12 cellular contexts compared by ENCODE assay signal in the genomic region with DNA sequence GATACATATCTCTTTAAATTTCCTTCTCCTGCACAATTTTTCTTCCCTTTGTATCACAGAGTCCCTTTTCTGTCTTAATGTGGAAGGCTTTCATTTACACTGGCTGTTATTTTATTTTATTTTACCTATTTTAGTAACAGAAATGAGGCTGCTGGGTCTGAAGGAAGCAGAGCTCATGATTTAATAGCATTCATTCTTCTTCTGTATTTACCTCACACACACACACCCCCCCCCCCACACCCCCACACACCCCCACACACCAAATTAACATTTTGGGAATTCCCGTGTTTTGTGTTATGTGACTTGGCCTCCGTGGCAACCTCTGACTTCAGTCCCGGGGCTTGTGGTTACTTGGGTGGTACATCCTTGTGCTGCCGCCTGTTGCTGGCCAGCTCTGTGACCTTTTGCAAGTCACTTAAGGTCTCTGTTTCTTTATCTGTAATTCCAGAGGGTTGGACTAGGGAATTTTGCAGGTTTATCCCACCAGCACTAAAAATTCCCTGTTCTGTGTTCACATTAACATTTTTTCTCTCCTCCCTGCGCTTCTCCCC.
DNase-seq lines count a peak whose midpoint lies in the region; ATAC-seq and TF ChIP-seq lines count a peak whose summit lies in the region.
"Had no signal": no experiment of that assay in that cellular context is flagged by ENCODE, and none has a peak within 500 bp of the region (broad histone marks: within the 10 kb centered on the region; RNA-seq: fewer than 3 reads in every experiment).

No MANE protein-coding gene starts in this region.

- TF ChIP-seq CTCF in activated CD8-positive, alpha-beta T cell treated with anti-CD3 and anti-CD28 coated beads for 36 hours (IDR thresholded peaks at IDR 0.05): no peak
- no peak for TF ChIP-seq CTCF in choroid plexus epithelial cell (conservative IDR thresholded peaks at IDR 0.05; ENCODE audit: low read depth, low read length)

- CTCF ChIA-PET in activated CD8-positive, alpha-beta T cell treated with anti-CD3 and anti-CD28 coated beads for 36 hours (lab: Charles Lee): no interaction called here
- CTCF ChIA-PET in activated CD8-positive, alpha-beta T cell treated with anti-CD3 and anti-CD28 coated beads, Interleukin-2, amount 10 ng/mL, durations not matched to agents 7 days and 5 days (lab: Charles Lee): interaction anchor here (1.6 kb wide), 1 partner anchor 428 kb away, joined by 4 read pairs; no protein-coding TSS in a partner anchor

- H3K4me3 Mint-ChIP-seq in activated CD8-positive, alpha-beta T cell treated with anti-CD3 and anti-CD28 coated beads for 36 hours: no peak overlapping the region
- H3K4me3 Mint-ChIP-seq in activated CD8-positive, alpha-beta T cell treated with anti-CD3 and anti-CD28 coated beads, Interleukin-2, amount 10 ng/mL, durations not matched to agents 7 days and 5 days: no peak overlapping the region

- no peaks in the 10 kb centered on the region for H3K36me3 Mint-ChIP-seq in activated CD8-positive, alpha-beta T cell treated with anti-CD3 and anti-CD28 coated beads for 36 hours (ENCODE audit: low read depth)
- H3K36me3 Mint-ChIP-seq in activated CD8-positive, alpha-beta T cell treated with anti-CD3 and anti-CD28 coated beads, Interleukin-2, amount 10 ng/mL, durations not matched to agents 7 days and 5 days (ENCODE audit: low read depth): no peaks in the 10 kb centered on the region

- peaks cover 11% of the 10 kb centered on the region for H3K27me3 Mint-ChIP-seq in activated CD8-positive, alpha-beta T cell treated with anti-CD3 and anti-CD28 coated beads for 36 hours
- no peaks in the 10 kb centered on the region for H3K27me3 Mint-ChIP-seq in activated CD8-positive, alpha-beta T cell treated with anti-CD3 and anti-CD28 coated beads, Interleukin-2, amount 10 ng/mL, durations not matched to agents 7 days and 5 days (ENCODE audit: low read depth)

- intact Hi-C loops in activated CD8-positive, alpha-beta T cell treated with anti-CD3 and anti-CD28 coated beads for 36 hours (cut with micrococcal nuclease): no loop called here

- peak; percentile 71 for ATAC-seq in activated CD8-positive, alpha-beta T cell treated with anti-CD3 and anti-CD28 coated beads for 36 hours
- no peak for ATAC-seq in activated CD8-positive, alpha-beta T cell treated with anti-CD3 and anti-CD28 coated beads, Interleukin-2, amount 10 ng/mL, durations not matched to agents 7 days and 5 days
- ATAC-seq in GM21367 (IDR thresholded peaks at IDR 0.05; ENCODE audit: unreplicated experiment): no peak
- ATAC-seq in HG02571 (IDR thresholded peaks at IDR 0.05; ENCODE audit: unreplicated experiment): no peak
- ATAC-seq: heart left ventricle had no signal

- peak; percentile 66 for DNase-seq in activated CD8-positive, alpha-beta T cell treated with anti-CD3 and anti-CD28 coated beads for 36 hours
- no peak for DNase-seq in activated CD8-positive, alpha-beta T cell treated with anti-CD3 and anti-CD28 coated beads, Interleukin-2, amount 10 ng/mL, durations not matched to agents 7 days and 5 days
- DNase-seq in LHCN-M2 (ENCODE audit: low read depth) (peak; percentile 49), choroid plexus epithelial cell (ENCODE audit: low read depth) (peak; percentile 35), renal cortical epithelial cell (ENCODE audit: low read depth) (peak; percentile 51), HuH-7.5 (ENCODE audit: low spot score) (no peak)
- DNase-seq: heart left ventricle, mammary epithelial cell, NCI-H446 treated with DMSO at 0.1 percent for 48 hours, thyroid gland had no signal

- POLR2A ChIA-PET in activated CD8-positive, alpha-beta T cell treated with anti-CD3 and anti-CD28 coated beads for 36 hours (lab: Charles Lee): no interaction called here
- POLR2A ChIA-PET in activated CD8-positive, alpha-beta T cell treated with anti-CD3 and anti-CD28 coated beads, Interleukin-2, amount 10 ng/mL, durations not matched to agents 7 days and 5 days (lab: Charles Lee): no interaction called here

- H3K9me3 Mint-ChIP-seq in activated CD8-positive, alpha-beta T cell treated with anti-CD3 and anti-CD28 coated beads for 36 hours: no peaks in the 10 kb centered on the region
- no peaks in the 10 kb centered on the region for H3K9me3 Mint-ChIP-seq in activated CD8-positive, alpha-beta T cell treated with anti-CD3 and anti-CD28 coated beads, Interleukin-2, amount 10 ng/mL, durations not matched to agents 7 days and 5 days (ENCODE audit: insufficient read depth)

- peaks cover 28% of the 10 kb centered on the region for H3K4me1 Mint-ChIP-seq in activated CD8-positive, alpha-beta T cell treated with anti-CD3 and anti-CD28 coated beads for 36 hours (ENCODE audit: low read depth)
- H3K4me1 Mint-ChIP-seq in activated CD8-positive, alpha-beta T cell treated with anti-CD3 and anti-CD28 coated beads, Interleukin-2, amount 10 ng/mL, durations not matched to agents 7 days and 5 days (ENCODE audit: low read depth): peaks cover 6% of the 10 kb centered on the region

- H3K4me3 ChIP-seq in choroid plexus epithelial cell (ENCODE audit: low read depth, low read length): no peak overlapping the region
- H3K4me3 ChIP-seq: heart left ventricle, thyroid gland had no signal

- peak overlapping the region; percentile 20 for H3K27ac Mint-ChIP-seq in activated CD8-positive, alpha-beta T cell treated with anti-CD3 and anti-CD28 coated beads for 36 hours
- no peak overlapping the region for H3K27ac Mint-ChIP-seq in activated CD8-positive, alpha-beta T cell treated with anti-CD3 and anti-CD28 coated beads, Interleukin-2, amount 10 ng/mL, durations not matched to agents 7 days and 5 days

Comparison
In these comparisons a context has a peak if more than half of its experiments do, and no peak if none do; other contexts are left out.
1. DNase-seq: peak in activated CD8-positive, alpha-beta T cell treated with anti-CD3 and anti-CD28 coated beads for 36 hours (single experiment), LHCN-M2 (single experiment), choroid plexus epithelial cell (single experiment) and renal cortical epithelial cell (single experiment); none in activated CD8-positive, alpha-beta T cell treated with anti-CD3 and anti-CD28 coated beads, Interleukin-2, amount 10 ng/mL, durations not matched to agents 7 days and 5 days (single experiment) and HuH-7.5 (single experiment).